16 cellular contexts compared by ENCODE assay signal in the genomic region with DNA sequence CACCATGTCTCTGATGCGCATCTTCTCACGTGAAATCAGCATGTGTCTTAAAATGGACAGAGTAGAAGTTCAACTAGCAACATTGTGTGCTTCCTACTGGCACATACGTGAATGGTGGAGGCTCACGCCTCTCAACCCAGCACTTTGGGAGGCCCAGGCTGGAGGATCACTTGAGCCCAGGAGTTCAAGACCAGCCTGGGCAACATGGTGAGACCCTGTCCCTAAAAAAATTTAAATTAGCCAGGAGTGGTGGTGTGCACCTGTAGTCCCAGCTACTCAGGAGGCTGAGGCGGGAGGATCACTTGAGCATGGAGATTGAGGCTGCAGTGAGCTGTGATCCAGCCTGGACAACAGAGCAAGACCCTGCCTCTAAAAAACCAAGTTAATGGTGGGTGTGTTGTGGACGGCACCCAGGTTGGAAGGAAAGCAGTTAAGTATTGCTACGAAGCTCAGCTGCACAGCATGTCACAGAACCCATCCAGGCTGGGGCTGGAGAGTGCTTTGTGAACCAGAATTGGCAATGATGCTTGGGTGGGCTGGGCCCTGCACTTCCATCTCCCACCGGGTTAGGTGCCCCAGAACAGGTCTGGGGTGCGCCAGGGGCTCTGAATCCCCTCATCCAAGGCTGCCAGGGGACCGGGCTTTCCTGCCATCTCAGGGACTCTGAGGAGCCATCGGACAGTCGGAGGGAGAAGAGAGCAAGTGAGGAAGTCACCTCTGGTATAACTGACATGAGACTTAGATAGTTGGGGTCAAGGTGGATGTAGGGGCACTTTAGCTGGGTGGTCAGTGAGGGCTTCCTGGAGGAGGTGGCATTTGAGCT. TPM values are rescaled to one million over a fixed set of nuclear protein-coding genes. Genes with fewer than 3 reads are reported as not detected.
DNase-seq lines count a peak whose midpoint lies in the region; ATAC-seq and TF ChIP-seq lines count a peak whose summit lies in the region.
"Had no signal": no experiment of that assay in that cellular context is flagged by ENCODE, and none has a peak within 500 bp of the region (broad histone marks: within the 10 kb centered on the region; RNA-seq: fewer than 3 reads in every experiment).

No MANE protein-coding gene starts in this region.

- no CpG with 5 or more reads among the region's 12 CpGs for WGBS in mesendoderm (ENCODE audit: extremely low coverage, insufficient coverage, low lambda C conversion rate)

- H2BK120ac ChIP-seq in mesendoderm (ENCODE audit: low read depth, low read length): no peak overlapping the region

- H3K36me3 ChIP-seq in A673 (ENCODE audit: insufficient read depth, low read length, poor library complexity, severe bottlenecking) (no peaks in the 10 kb centered on the region), GM23338 (ENCODE audit: insufficient read depth) (no peaks in the 10 kb centered on the region), adipocyte (ENCODE audit: control insufficient read depth, insufficient read depth, low read length, severe bottlenecking) (no peaks in the 10 kb centered on the region), mesendoderm (ENCODE audit: control insufficient read depth, insufficient read depth, low read length) (no peaks in the 10 kb centered on the region), ascending aorta (no peaks in the 10 kb centered on the region)
- H3K36me3 ChIP-seq: colonic mucosa, MG63 had no signal

- H2AK5ac ChIP-seq in mesendoderm (ENCODE audit: low read length): peak overlapping the region; percentile 5

- H3K9me3 ChIP-seq in A673 (ENCODE audit: low read depth, low read length, poor library complexity, severe bottlenecking) (no peaks in the 10 kb centered on the region), adipocyte (ENCODE audit: control insufficient read depth, low read length) (no peaks in the 10 kb centered on the region), ascending aorta (no peaks in the 10 kb centered on the region)
- H3K9me3 ChIP-seq: colonic mucosa, MG63, psoas muscle, SK-N-SH had no signal

- peaks cover 4% of the 10 kb centered on the region; the same call in 1 of the 3 replicates for H3K36me3 Mint-ChIP-seq in GM23338 (ENCODE audit: low read depth)
- H3K36me3 Mint-ChIP-seq: activated naive CD8-positive, alpha-beta T cell treated with anti-CD3 and anti-CD28 coated beads, Interleukin-2, amount 10 ng/mL, durations not matched to agents 7 days and 5 days had no signal

- DNase-seq in A673 (ENCODE audit: low spot score) (no peak), GM23338 (ENCODE audit: low spot score) (no peak), adipocyte (ENCODE audit: low read depth) (no peak), mesendoderm (no peak), ascending aorta (ENCODE audit: low spot score in 2 of 2) (no peak), SIG-M5 (lab: John Stamatoyannopoulos, UW) (no peak), NK-92 (lab: John Stamatoyannopoulos, UW; ENCODE audit: unreplicated experiment) (no peak), Kasumi-1 (lab: John Stamatoyannopoulos, UW) (no peak)
- DNase-seq: activated CD8-positive, alpha-beta memory T cell treated with anti-CD3 and anti-CD28 coated beads, Interleukin-2, amount 50 U/mL, for 4 hours; activated naive CD8-positive, alpha-beta T cell treated with anti-CD3 and anti-CD28 coated beads, Interleukin-2, amount 10 ng/mL, durations not matched to agents 7 days and 5 days; NCI-H2081; stimulated activated CD4-positive, alpha-beta T cell treated with anti-CD3 and anti-CD28 coated beads, Interleukin-2, amount 100 ng/mL, for 24 hours had no signal

- peaks cover 26% of the 10 kb centered on the region for H3K4me1 ChIP-seq in A673 (ENCODE audit: insufficient read depth, low read length, poor library complexity, severe bottlenecking)
- peaks cover 24% of the 10 kb centered on the region for H3K4me1 ChIP-seq in GM23338 (ENCODE audit: insufficient read depth)
- peaks cover 23% of the 10 kb centered on the region for H3K4me1 ChIP-seq in adipocyte (ENCODE audit: control insufficient read depth, insufficient read depth, low read length)
- peaks cover 3% of the 10 kb centered on the region for H3K4me1 ChIP-seq in mesendoderm (ENCODE audit: control insufficient read depth, low read depth, low read length)
- H3K4me1 ChIP-seq in ascending aorta: no peaks in the 10 kb centered on the region
- H3K4me1 ChIP-seq: colonic mucosa, psoas muscle had no signal

- peak overlapping the region; percentile 7; the same call in 1 of the 3 replicates for H3K4me3 Mint-ChIP-seq in GM23338
- H3K4me3 Mint-ChIP-seq: activated naive CD8-positive, alpha-beta T cell treated with anti-CD3 and anti-CD28 coated beads, Interleukin-2, amount 10 ng/mL, durations not matched to agents 7 days and 5 days had no signal

- H3K27ac ChIP-seq in A673 (ENCODE audit: low read depth, low read length, poor library complexity, severe bottlenecking) (peak overlapping the region; percentile 17), GM23338 (ENCODE audit: low read depth) (no peak overlapping the region), mesendoderm (ENCODE audit: low read depth, low read length) (peak overlapping the region; percentile 74), ascending aorta (no peak overlapping the region)
- H3K27ac ChIP-seq: colonic mucosa, psoas muscle had no signal

- peak overlapping the region; percentile 96 for H3K27ac Mint-ChIP-seq in GM23338
- H3K27ac Mint-ChIP-seq: activated naive CD8-positive, alpha-beta T cell treated with anti-CD3 and anti-CD28 coated beads, Interleukin-2, amount 10 ng/mL, durations not matched to agents 7 days and 5 days had no signal

- H3K23ac ChIP-seq in mesendoderm (ENCODE audit: low read length): no peak overlapping the region

- peak overlapping the region; percentile 23 for H2BK5ac ChIP-seq in mesendoderm (ENCODE audit: low read length)

- peaks cover 38% of the 10 kb centered on the region for H3K27me3 Mint-ChIP-seq in GM23338 (ENCODE audit: insufficient read depth, low read depth, poor library complexity)

- peaks cover 12% of the 10 kb centered on the region; the same call in 1 of the 2 replicates for H3F3A ChIP-seq in GM23338 (replicated peaks; ENCODE audit: low read depth)

- H3K4me2 ChIP-seq in GM23338: peak overlapping the region; percentile 38; the same call in 1 of the 2 replicates
- no peak overlapping the region for H3K4me2 ChIP-seq in mesendoderm (ENCODE audit: low read length)
- H3K4me2 ChIP-seq: SK-N-SH had no signal

- H3K9me3 Mint-ChIP-seq in GM23338: peaks cover under 1% of the 10 kb centered on the region; the same call in 1 of the 3 replicates
- H3K9me3 Mint-ChIP-seq: activated naive CD8-positive, alpha-beta T cell treated with anti-CD3 and anti-CD28 coated beads, Interleukin-2, amount 10 ng/mL, durations not matched to agents 7 days and 5 days had no signal

- H3K79me1 ChIP-seq in mesendoderm (ENCODE audit: low read length): no peaks in the 10 kb centered on the region

- H3K4me3 ChIP-seq in A673 (ENCODE audit: low read depth, low read length, poor library complexity, severe bottlenecking) (no peak overlapping the region), GM23338 (no peak overlapping the region), adipocyte (ENCODE audit: low read length) (no peak overlapping the region), mesendoderm (ENCODE audit: low read length) (no peak overlapping the region), ascending aorta (no peak overlapping the region)
- H3K4me3 ChIP-seq: MG63, psoas muscle had no signal

- no peaks in the 10 kb centered on the region for H3K79me2 ChIP-seq in GM23338 (replicated peaks; ENCODE audit: insufficient read depth)
- H3K79me2 ChIP-seq in mesendoderm (ENCODE audit: control insufficient read depth, insufficient read depth, low read length): no peaks in the 10 kb centered on the region

- TF ChIP-seq CTCF in A673 (conservative IDR thresholded peaks at IDR 0.05; ENCODE audit: low read depth, low read length) (no peak), GM23338 (conservative IDR thresholded peaks at IDR 0.05; ENCODE audit: low read depth in 2 of 2) (no peak), ascending aorta (IDR thresholded peaks at IDR 0.05) (no peak)

- no peak overlapping the region for H4K8ac ChIP-seq in mesendoderm (ENCODE audit: low read depth, low read length)

- H3K18ac ChIP-seq in mesendoderm (ENCODE audit: low read length): no peak overlapping the region

- no peaks in the 10 kb centered on the region for H4K20me1 ChIP-seq in GM23338 (replicated peaks; ENCODE audit: insufficient read depth)

- intact Hi-C loops in A673 (cut with micrococcal nuclease; ENCODE audit: unreplicated experiment): no loop called here
- intact Hi-C loops in ascending aorta (cut with DNase I): no loop called here

- H3K4ac ChIP-seq in mesendoderm (ENCODE audit: low read depth, low read length): no peak overlapping the region

- peak overlapping the region; percentile 4 for H2AFZ ChIP-seq in GM23338

- no TSS peak for BruUV-seq in A673 (replicated peaks; lab: Mats Ljungman, UMichigan)

- peaks cover 40% of the 10 kb centered on the region for H3K4me1 Mint-ChIP-seq in GM23338

- no peak overlapping the region for H4K5ac ChIP-seq in mesendoderm (ENCODE audit: low read length)

- peak overlapping the region; percentile 82 for H3K56ac ChIP-seq in mesendoderm (ENCODE audit: low read length)

- no peak for ATAC-seq in GM23338

- CTCF ChIA-PET in A673 (lab: Charles Lee): no interaction called here

- H2BK15ac ChIP-seq in mesendoderm (replicated peaks; ENCODE audit: low read depth): no peak overlapping the region

- H3K27me3 ChIP-seq in A673 (replicated peaks; ENCODE audit: insufficient read depth, low read depth, low read length, poor library complexity) (no peaks in the 10 kb centered on the region), GM23338 (ENCODE audit: insufficient read depth) (no peaks in the 10 kb centered on the region), adipocyte (replicated peaks; ENCODE audit: control insufficient read depth, insufficient read depth, low read length) (peaks cover 7% of the 10 kb centered on the region), mesendoderm (ENCODE audit: insufficient read depth, low read length, poor library complexity) (no peaks in the 10 kb centered on the region), ascending aorta (no peaks in the 10 kb centered on the region)
- H3K27me3 ChIP-seq: colonic mucosa, MG63 had no signal

- POLR2A ChIA-PET in A673 (lab: Charles Lee; ENCODE audit: low non-redundant PET): no interaction called here

- H3K9ac ChIP-seq in adipocyte (ENCODE audit: low read length) (peak overlapping the region; percentile 77), mesendoderm (ENCODE audit: low read length) (no peak overlapping the region)
- H3K9ac ChIP-seq: SK-N-SH had no signal

- no peaks in the 10 kb centered on the region for H3K9me2 ChIP-seq in GM23338 (ENCODE audit: insufficient read depth)
- H3K9me2 ChIP-seq: SK-N-SH had no signal

RNA-seq across cellular contexts. Expression of a gene that starts 33.0 kb away (rescaled TPM):
- 56.1 and 57.3 TPM in 2 replicates for total RNA-seq in A673 (2021)
- total RNA-seq in GM23338 (2014; rRNA removed; shearing (Covaris generic)): 26.2 and 33.8 TPM in 2 replicates
- 8.4 and 9.3 TPM in 2 replicates for polyA plus RNA-seq in GM23338 (2016; fragmentation: Nextera tagmentation; extraction: Ambion mirVana)
- 19.3 TPM for polyA plus RNA-seq in mesendoderm (2013, experiment 1 of 2)
- polyA plus RNA-seq in mesendoderm (2013, experiment 2 of 2): 19.9 TPM
- 156 TPM for total RNA-seq in ascending aorta

RNA-seq across cellular contexts. Expression of a gene that starts 33.3 kb away (rescaled TPM):
- total RNA-seq in A673 (2021) (12.6 and 14.9 TPM in 2 replicates), ascending aorta (16.8 TPM)
- 26.8 and 48.5 TPM in 2 replicates for total RNA-seq in GM23338 (2014; rRNA removed; shearing (Covaris generic))
- 10.4 and 16.9 TPM in 2 replicates for polyA plus RNA-seq in GM23338 (2016; fragmentation: Nextera tagmentation; extraction: Ambion mirVana)
- 5.5 TPM for polyA plus RNA-seq in mesendoderm (2013, experiment 1 of 2)
- 5.9 TPM for polyA plus RNA-seq in mesendoderm (2013, experiment 2 of 2)

Comparison
In these comparisons a context has a peak if more than half of its experiments do, and no peak if none do; other contexts are left out.
1. H3K27ac ChIP-seq: peak in A673 (single experiment) and mesendoderm (single experiment); none in GM23338 (single experiment) and ascending aorta (0 of 2).